In the genomic region with DNA sequence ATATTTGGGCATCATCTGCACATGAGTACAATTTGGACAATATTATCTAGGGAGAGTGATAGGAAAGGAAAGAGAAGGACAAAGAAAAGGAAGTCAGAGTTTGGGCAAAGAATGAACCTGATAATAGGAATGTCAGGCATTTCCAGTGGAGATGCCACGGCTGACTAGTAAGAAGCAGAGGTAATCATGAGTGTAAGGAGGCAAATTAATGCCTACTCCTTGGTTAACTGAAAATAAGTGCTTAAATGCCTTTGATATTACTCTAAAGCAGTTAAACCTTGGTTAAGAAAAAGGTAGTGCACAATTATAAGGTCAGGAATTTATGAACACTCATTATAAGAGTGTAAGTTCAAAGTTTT, we compare ENCODE assay signal across 23 cellular contexts.
DNase-seq lines count a peak whose midpoint lies in the region; ATAC-seq, FAIRE-seq and TF ChIP-seq lines count a peak whose summit lies in the region.
"Had no signal": no experiment of that assay in that cellular context is flagged by ENCODE, and none has a peak within 500 bp of the region (broad histone marks: within the 10 kb centered on the region; RNA-seq: fewer than 3 reads in every experiment).

No MANE protein-coding gene starts in this region.

- no peaks in the 10 kb centered on the region for H3K9me3 ChIP-seq in SJSA1 (replicated peaks)
- H3K9me3 ChIP-seq in trophoblast cell (ENCODE audit: insufficient read depth, low read depth, low read length), result no peaks in the 10 kb centered on the region
- no peaks in the 10 kb centered on the region for H3K9me3 ChIP-seq in colonic mucosa
- H3K9me3 ChIP-seq in kidney (ENCODE audit: control insufficient read depth in 1 of 2, low read length in 2 of 2), result no peaks in the 10 kb centered on the region
- H3K9me3 ChIP-seq: gastroesophageal sphincter, testis had no signal

- no peak overlapping the region for H3K14ac ChIP-seq in trophoblast cell (ENCODE audit: low read length)

- H3K79me2 ChIP-seq in trophoblast cell (ENCODE audit: control insufficient read depth, insufficient read depth, low read length, poor library complexity), result no peaks in the 10 kb centered on the region

- DNase-seq in GM03348 (ENCODE audit: low spot score) (peak; percentile 9), SJSA1 (ENCODE audit: low read depth in 1 of 2, low spot score in 2 of 2) (peak in 1 of 2 experiments; percentile 36), epithelial cell of prostate (ENCODE audit: low read depth, low spot score) (no peak), trophoblast cell (peak; percentile 45 to 69), colonic mucosa (no peak), kidney (no peak)
- DNase-seq: activated B cell treated with CpG ODN at 0.5 μM for 24 hours; activated CD8-positive, alpha-beta T cell treated with anti-CD3 and anti-CD28 coated beads, Interleukin-2, amount 10 ng/mL, durations not matched to agents 7 days and 5 days; activated naive CD4-positive, alpha-beta T cell treated with anti-CD3 and anti-CD28 coated beads, Interleukin-2, amount 50 U/mL, for 16 hours; activated T-cell treated with anti-CD3 and anti-CD28 coated beads, Interleukin-2, amount 50 U/mL, for 4 hours; CD8-positive, alpha-beta memory T cell; left ventricle myocardium superior; NCI-H1417; NCI-H748 treated with DMSO at 0.1 percent for 48 hours; nucleus accumbens; OCI-M1; right cardiac atrium; testis had no signal

- no peak for FAIRE-seq in kidney (lab: Jason Lieb, UNC)

- WGBS in trophoblast cell (ENCODE audit: extremely low coverage, insufficient coverage, insufficient read length), result no CpG with 5 or more reads among the region's 1 CpG

- H2BK12ac ChIP-seq in trophoblast cell (ENCODE audit: low read length), result no peak overlapping the region

- no peak overlapping the region for H2BK5ac ChIP-seq in trophoblast cell (ENCODE audit: low read depth, low read length, poor library complexity)

- ATAC-seq in GM19351 (IDR thresholded peaks at IDR 0.05; ENCODE audit: unreplicated experiment), result no peak
- no peak for ATAC-seq in HG02938 (IDR thresholded peaks at IDR 0.05; ENCODE audit: unreplicated experiment)
- ATAC-seq: activated CD8-positive, alpha-beta T cell treated with anti-CD3 and anti-CD28 coated beads, Interleukin-2, amount 10 ng/mL, durations not matched to agents 7 days and 5 days; activated T-cell treated with anti-CD3 and anti-CD28 coated beads, Interleukin-2, amount 50 U/mL, for 4 hours; gastroesophageal sphincter; left ventricle myocardium superior; right cardiac atrium; stimulated activated effector memory CD8-positive, alpha-beta T cell treated with anti-CD3 and anti-CD28 coated beads, Interleukin-12 subunit alpha, Interleukin-12 subunit beta, amount 100 ng/mL, for 72 hours had no signal

- H3K9ac ChIP-seq in trophoblast cell (ENCODE audit: low read length) (no peak overlapping the region), colonic mucosa (ENCODE audit: low read depth in 2 of 2, low read length in 2 of 2) (no peak overlapping the region), kidney (ENCODE audit: low read length in 2 of 2) (no peak overlapping the region)

- H3K4me1 ChIP-seq in SJSA1 (replicated peaks) (peaks cover 34% of the 10 kb centered on the region), trophoblast cell (ENCODE audit: control insufficient read depth in 1 of 2, insufficient read depth in 2 of 2, low read length in 2 of 2) (no peaks in the 10 kb centered on the region), colonic mucosa (no peaks in the 10 kb centered on the region), kidney (ENCODE audit: control insufficient read depth in 1 of 2, insufficient read depth in 1 of 2, low read depth in 1 of 2, low read length in 2 of 2) (no peaks in the 10 kb centered on the region)
- H3K4me1 ChIP-seq: gastroesophageal sphincter, testis had no signal

- TF ChIP-seq CTCF in colonic mucosa (IDR thresholded peaks at IDR 0.05) (no peak), kidney (IDR thresholded peaks at IDR 0.05; ENCODE audit: borderline replicate concordance, extremely low read depth, insufficient read depth) (no peak)

- no peak overlapping the region for H3K4ac ChIP-seq in trophoblast cell (ENCODE audit: low read depth, low read length)

- no peak overlapping the region for H2AFZ ChIP-seq in trophoblast cell (ENCODE audit: insufficient read depth, low read length, poor library complexity)

- H3K27ac ChIP-seq in SJSA1 (peak overlapping the region; percentile 62), epithelial cell of prostate (peak overlapping the region; percentile 78), trophoblast cell (ENCODE audit: low read depth, low read length) (no peak overlapping the region), colonic mucosa (no peak overlapping the region), kidney (ENCODE audit: low read depth in 2 of 2, low read length in 2 of 2) (no peak overlapping the region)
- H3K27ac ChIP-seq: coronary artery, gastroesophageal sphincter, testis had no signal

- H3K36me3 ChIP-seq in SJSA1, result no peaks in the 10 kb centered on the region
- no peaks in the 10 kb centered on the region for H3K36me3 ChIP-seq in trophoblast cell (ENCODE audit: control insufficient read depth in 1 of 2, insufficient read depth in 2 of 2, low read length in 2 of 2)
- H3K36me3 ChIP-seq in colonic mucosa, result no peaks in the 10 kb centered on the region
- no peaks in the 10 kb centered on the region for H3K36me3 ChIP-seq in kidney (ENCODE audit: control insufficient read depth in 1 of 2, insufficient read depth in 2 of 2, low read length in 2 of 2)
- H3K36me3 ChIP-seq: gastroesophageal sphincter had no signal

- no peak overlapping the region for H4K12ac ChIP-seq in trophoblast cell (ENCODE audit: low read depth, low read length)

- H3K27me3 ChIP-seq in SJSA1 (replicated peaks), result no peaks in the 10 kb centered on the region
- H3K27me3 ChIP-seq in trophoblast cell (ENCODE audit: insufficient read depth, low read length), result no peaks in the 10 kb centered on the region
- no peaks in the 10 kb centered on the region for H3K27me3 ChIP-seq in colonic mucosa
- H3K27me3 ChIP-seq: gastroesophageal sphincter, testis had no signal

- no peak overlapping the region for H4K91ac ChIP-seq in trophoblast cell (ENCODE audit: low read depth, low read length)

- no peaks in the 10 kb centered on the region for H3K79me1 ChIP-seq in trophoblast cell (ENCODE audit: low read length)

- H2BK120ac ChIP-seq in trophoblast cell (ENCODE audit: insufficient read depth, low read length, poor library complexity), result no peak overlapping the region

- no peak overlapping the region for H3K4me2 ChIP-seq in trophoblast cell (ENCODE audit: low read length)

- H2AK5ac ChIP-seq in trophoblast cell (ENCODE audit: low read length), result no peak overlapping the region

- no peak overlapping the region for H3K23ac ChIP-seq in trophoblast cell (ENCODE audit: low read length)

- no peak overlapping the region for H3K18ac ChIP-seq in trophoblast cell (ENCODE audit: low read length)

- intact Hi-C loops in colonic mucosa (cut with DNase I), result no loop called here
- intact Hi-C loops in kidney (cut with DNase I), result no loop called here

- no peak overlapping the region for H4K8ac ChIP-seq in trophoblast cell (ENCODE audit: low read depth, low read length)

- no peak overlapping the region for H3K4me3 ChIP-seq in SJSA1
- no peak overlapping the region for H3K4me3 ChIP-seq in trophoblast cell (ENCODE audit: low read depth, low read length)
- H3K4me3 ChIP-seq in colonic mucosa, result no peak overlapping the region
- H3K4me3 ChIP-seq in kidney (ENCODE audit: low read length in 2 of 2), result no peak overlapping the region
- H3K4me3 ChIP-seq: coronary artery, gastroesophageal sphincter, testis had no signal

Comparison
In these comparisons a context has a peak if more than half of its experiments do, and no peak if none do; other contexts are left out.
1. DNase-seq: peak in GM03348 (single experiment) and trophoblast cell (2 of 2); none in epithelial cell of prostate (single experiment), colonic mucosa (single experiment) and kidney (single experiment).
2. H3K27ac ChIP-seq: peak in SJSA1 (single experiment) and epithelial cell of prostate (single experiment); none in trophoblast cell (single experiment), colonic mucosa (single experiment) and kidney (0 of 2).